Comparison of ENCODE assay signal across 12 cellular contexts in the genomic region with DNA sequence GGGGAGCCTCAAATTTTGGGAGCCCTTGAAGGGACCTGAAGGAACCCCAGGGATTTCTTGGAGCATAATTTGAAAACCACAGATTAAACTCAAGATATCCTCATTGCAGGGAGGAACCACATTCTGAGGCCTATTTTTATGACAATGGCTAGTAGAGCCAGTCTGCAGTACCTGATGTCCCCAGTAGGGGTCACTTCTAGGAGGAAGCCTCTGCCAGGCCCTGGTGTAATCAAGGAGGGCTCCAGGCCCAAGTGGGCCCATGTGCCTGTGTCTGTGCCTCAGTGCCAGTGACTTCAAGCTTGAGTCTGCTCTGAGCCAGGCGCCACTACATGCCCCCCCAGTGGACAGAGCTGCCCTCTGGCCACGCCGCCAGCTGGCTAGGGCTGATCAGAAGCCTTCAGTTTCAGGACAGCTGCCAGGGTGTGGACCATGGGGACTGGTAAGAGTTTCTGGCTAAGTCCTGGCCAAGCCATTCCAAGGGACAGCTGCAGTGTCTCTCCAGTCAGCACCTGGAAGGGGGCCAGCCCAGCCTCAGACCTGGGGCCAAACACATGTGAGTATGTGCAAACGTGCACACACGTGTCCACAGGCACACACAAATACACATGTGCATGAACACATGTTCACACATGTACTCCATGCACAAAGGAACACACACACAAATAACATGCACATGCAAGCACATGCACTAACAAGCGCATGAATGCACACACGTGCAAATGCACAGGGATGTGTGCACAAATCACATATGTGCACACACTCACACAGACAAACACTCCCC. TPM values are rescaled to one million over a fixed set of nuclear protein-coding genes. Genes with fewer than 3 reads are reported as not detected.
DNase-seq lines count a peak whose midpoint lies in the region; ATAC-seq, FAIRE-seq and TF ChIP-seq lines count a peak whose summit lies in the region.
"Had no signal": no experiment of that assay in that cellular context is flagged by ENCODE, and none has a peak within 500 bp of the region (broad histone marks: within the 10 kb centered on the region; RNA-seq: fewer than 3 reads in every experiment).

No MANE protein-coding gene starts in this region.

- RAD21 ChIA-PET in HCT116 (lab: Charles Lee; ENCODE audit: low non-redundant PET in 1 of 2, low total read pairs in 2 of 2, uncharacterized antibody in 2 of 2, unreplicated experiment in 2 of 2), result interaction anchor here in 1 of 2 experiments (0.8 kb wide), 1 partner anchor 79 kb away, joined by 3 read pairs; no protein-coding TSS in a partner anchor

- no peaks in the 10 kb centered on the region for H3K36me3 ChIP-seq in A673 (ENCODE audit: insufficient read depth, low read length, poor library complexity, severe bottlenecking)
- H3K36me3 ChIP-seq in HCT116 (ENCODE audit: control insufficient read depth in 1 of 2, insufficient read depth in 2 of 2, low read length in 2 of 2), result no peaks in the 10 kb centered on the region
- no peaks in the 10 kb centered on the region for H3K36me3 ChIP-seq in left lung

- peaks cover 14% of the 10 kb centered on the region for H3K27me3 Mint-ChIP-seq in activated T-cell treated with anti-CD3 and anti-CD28 coated beads, Interleukin-2, amount 50 U/mL, for 72 hours (ENCODE audit: low read depth)
- H3K27me3 Mint-ChIP-seq: activated naive CD4-positive, alpha-beta T cell treated with anti-CD3 and anti-CD28 coated beads, Interleukin-2, amount 50 U/mL, for 24 hours had no signal

- H3K27ac Mint-ChIP-seq in activated T-cell treated with anti-CD3 and anti-CD28 coated beads, Interleukin-2, amount 50 U/mL, for 72 hours, result no peak overlapping the region
- H3K27ac Mint-ChIP-seq: activated naive CD4-positive, alpha-beta T cell treated with anti-CD3 and anti-CD28 coated beads, Interleukin-2, amount 50 U/mL, for 24 hours had no signal

- H3K9me2 ChIP-seq in HCT116 (ENCODE audit: insufficient read depth), result no peaks in the 10 kb centered on the region

- intact Hi-C loops in A673 (cut with micrococcal nuclease; ENCODE audit: unreplicated experiment), result no loop called here
- intact Hi-C loops in HCT116 (cut with micrococcal nuclease), result loop anchor here (5.0 kb wide), 1 partner anchor 56 kb away; a partner anchor contains a TSS
- intact Hi-C loops in left lung (cut with DNase I), result no loop called here

- CTCF ChIA-PET in A673 (lab: Charles Lee), result no interaction called here
- CTCF ChIA-PET in HCT116 (lab: Charles Lee), result interaction anchor here (1.1 kb wide), 1 partner anchor 11 kb away, joined by 3 read pairs; no protein-coding TSS in a partner anchor

- no peak for DNase-seq in A673 (ENCODE audit: low spot score)
- DNase-seq in HCT116 (ENCODE audit: low read depth, low spot score), result no peak
- DNase-seq in astrocyte of the cerebellum (ENCODE audit: low read depth), result no peak
- peak in 1 of 2 donors; percentile 72 for DNase-seq in left lung
- no peak for DNase-seq in NCI-H1417 treated with DMSO at 0.1 percent for 48 hours (lab: John Stamatoyannopoulos, UW)
- DNase-seq in GM19239 (ENCODE audit: insufficient read length, low spot score), result no peak
- DNase-seq in activated T-cell treated with anti-CD3 and anti-CD28 coated beads, Interleukin-2, amount 50 U/mL, for 72 hours, result no peak
- DNase-seq: DMS153, hypothalamus, T-helper 2 cell had no signal

- H3K4me3 ChIP-seq in A673 (ENCODE audit: low read depth, low read length, poor library complexity, severe bottlenecking) (no peak overlapping the region), HCT116 (replicated peaks in 1 of 2; ENCODE audit: low read depth in 1 of 2, low read length in 2 of 2) (no peak overlapping the region), astrocyte of the cerebellum (ENCODE audit: low read depth, low read length) (no peak overlapping the region), left lung (no peak overlapping the region)

- no peak for TF ChIP-seq POLR2A in HCT116 (IDR thresholded peaks at IDR 0.05; ENCODE audit: borderline replicate concordance, extremely low read depth, insufficient read depth, insufficient read length)

- H3K9ac ChIP-seq in HCT116 (ENCODE audit: low read length), result no peak overlapping the region

- no peaks in the 10 kb centered on the region for H3K9me3 ChIP-seq in A673 (ENCODE audit: low read depth, low read length, poor library complexity, severe bottlenecking)
- H3K9me3 ChIP-seq in HCT116 (ENCODE audit: control insufficient read depth in 1 of 2, insufficient read depth in 1 of 2, low read depth in 1 of 2, low read length in 2 of 2), result peaks cover 11 to 13% of the 10 kb centered on the region in 2 experiments; a peak in 2 of 4 replicates
- peaks cover 0 to 12% of the 10 kb centered on the region in 2 donors for H3K9me3 ChIP-seq in left lung

- no peaks in the 10 kb centered on the region for H3K9me3 Mint-ChIP-seq in activated T-cell treated with anti-CD3 and anti-CD28 coated beads, Interleukin-2, amount 50 U/mL, for 72 hours
- H3K9me3 Mint-ChIP-seq: activated naive CD4-positive, alpha-beta T cell treated with anti-CD3 and anti-CD28 coated beads, Interleukin-2, amount 50 U/mL, for 24 hours had no signal

- H3K4me1 Mint-ChIP-seq in activated T-cell treated with anti-CD3 and anti-CD28 coated beads, Interleukin-2, amount 50 U/mL, for 72 hours (ENCODE audit: low read depth), result no peaks in the 10 kb centered on the region
- H3K4me1 Mint-ChIP-seq: activated naive CD4-positive, alpha-beta T cell treated with anti-CD3 and anti-CD28 coated beads, Interleukin-2, amount 50 U/mL, for 24 hours had no signal

- H3K36me3 Mint-ChIP-seq in activated T-cell treated with anti-CD3 and anti-CD28 coated beads, Interleukin-2, amount 50 U/mL, for 72 hours (ENCODE audit: insufficient read depth in 2 of 2), result no peaks in the 10 kb centered on the region
- H3K36me3 Mint-ChIP-seq: activated naive CD4-positive, alpha-beta T cell treated with anti-CD3 and anti-CD28 coated beads, Interleukin-2, amount 50 U/mL, for 24 hours had no signal

- H4K20me1 ChIP-seq in HCT116 (ENCODE audit: insufficient read depth), result no peaks in the 10 kb centered on the region

- H2AFZ ChIP-seq in HCT116 (ENCODE audit: low read depth, low read length, poor library complexity, severe bottlenecking), result no peak overlapping the region

- no peaks in the 10 kb centered on the region for H3K27me3 ChIP-seq in A673 (replicated peaks; ENCODE audit: insufficient read depth, low read depth, low read length, poor library complexity)
- no peaks in the 10 kb centered on the region for H3K27me3 ChIP-seq in HCT116 (ENCODE audit: insufficient read depth, low read length)
- peaks cover 0 to 23% of the 10 kb centered on the region in 2 donors for H3K27me3 ChIP-seq in left lung

- H3K27ac ChIP-seq in A673 (ENCODE audit: low read depth, low read length, poor library complexity, severe bottlenecking) (no peak overlapping the region), HCT116 (ENCODE audit: low read depth, low read length) (no peak overlapping the region), left lung (no peak overlapping the region)

- in situ Hi-C loops in astrocyte of the cerebellum (cut with HindIII; ENCODE audit: low sequenced_read_pairs), result loop anchor here (5.0 kb wide), 1 partner anchor 46 kb away; no protein-coding TSS in a partner anchor

- TF ChIP-seq CTCF in A673 (conservative IDR thresholded peaks at IDR 0.05; ENCODE audit: low read depth, low read length) (peak; percentile 59), HCT116 (IDR thresholded peaks at IDR 0.05 in 2 of 3, conservative IDR thresholded peaks at IDR 0.05 in 1 of 3; ENCODE audit: borderline replicate concordance in 1 of 3, insufficient read depth in 1 of 3, low read depth in 2 of 3, low read length in 2 of 3) (peak; percentile 10 to 79 (median 75); a peak in 5 of 6 replicates), astrocyte of the cerebellum (IDR thresholded peaks at IDR 0.05; ENCODE audit: low read depth, low read length, missing control alignments) (peak; percentile 49), left lung (IDR thresholded peaks at IDR 0.05) (peak; percentile 43 to 78)

- TF ChIP-seq RAD21 in HCT116 (IDR thresholded peaks at IDR 0.05; ENCODE audit: low read depth), result 0 out of 2 replicates have a peak, but pooled peaks have one; percentile 8

- no TSS peak for BruUV-seq in A673 (replicated peaks; lab: Mats Ljungman, UMichigan)
- BruUV-seq in HCT116 (replicated peaks; lab: Mats Ljungman, UMichigan), result no TSS peak

- H3K4me3 Mint-ChIP-seq in activated T-cell treated with anti-CD3 and anti-CD28 coated beads, Interleukin-2, amount 50 U/mL, for 72 hours, result no peak overlapping the region
- H3K4me3 Mint-ChIP-seq: activated naive CD4-positive, alpha-beta T cell treated with anti-CD3 and anti-CD28 coated beads, Interleukin-2, amount 50 U/mL, for 24 hours had no signal

- H3K79me2 ChIP-seq in HCT116 (ENCODE audit: insufficient read depth, low read length), result no peaks in the 10 kb centered on the region

- POLR2A ChIA-PET in A673 (lab: Charles Lee; ENCODE audit: low non-redundant PET) (no interaction called here), HCT116 (lab: Charles Lee) (no interaction called here)

- no peak overlapping the region for H3K4me2 ChIP-seq in HCT116 (ENCODE audit: low read length)

- ATAC-seq in HCT116 (no peak), left lung (no peak), GM19467 (IDR thresholded peaks at IDR 0.05; ENCODE audit: unreplicated experiment) (no peak)
- ATAC-seq in activated T-cell treated with anti-CD3 and anti-CD28 coated beads, Interleukin-2, amount 50 U/mL, for 72 hours (replicated peaks in 1 of 2), result no peak

- no peak for FAIRE-seq in GM19239 (lab: Jason Lieb, UNC)

- no peaks in the 10 kb centered on the region for H3K4me1 ChIP-seq in A673 (ENCODE audit: insufficient read depth, low read length, poor library complexity, severe bottlenecking)
- H3K4me1 ChIP-seq in HCT116 (ENCODE audit: control insufficient read depth in 1 of 2, insufficient read depth in 2 of 2, low read length in 2 of 2), result peaks cover 10 to 22% of the 10 kb centered on the region in 2 experiments; a peak in 3 of 4 replicates
- peaks cover 0 to 25% of the 10 kb centered on the region in 2 donors for H3K4me1 ChIP-seq in left lung

TF ChIP-seq in HCT116, 20 proteins besides CTCF, POLR2A, EP300 and RAD21:
- TF ChIP-seq CBX3 (IDR thresholded peaks at IDR 0.05; ENCODE audit: low read depth), result no peak

RNA-seq across cellular contexts. Expression of a gene that starts 20.5 kb away (rescaled TPM):
- total RNA-seq in A673 (2021), result 0.17 and 0.28 TPM in 2 replicates
- total RNA-seq in HCT116 (2021; ENCODE audit: unreplicated experiment), result 0.25 TPM
- 0.22 TPM in 1 of 2 replicates, not detected in the other for polyA plus RNA-seq in HCT116 (2012)
- under 1 TPM in 1 of 2 donors, not detected in 1; 0.50 TPM for total RNA-seq in left lung
- not detected for total RNA-seq in activated T-cell treated with anti-CD3 and anti-CD28 coated beads, Interleukin-2, amount 50 U/mL, for 72 hours

RNA-seq across cellular contexts. Expression of a gene that starts 52.0 kb away (rescaled TPM):
- total RNA-seq in A673 (2021) (39.4 and 42.0 TPM in 2 replicates), HCT116 (2021; ENCODE audit: unreplicated experiment) (29.0 TPM), left lung (10 to 100 TPM; 18.1 to 33.5 TPM)
- 17.9 and 19.3 TPM in 2 replicates for polyA plus RNA-seq in HCT116 (2012)
- under 1 TPM in 1 of 2 donors, not detected in 1; 0.10 TPM for total RNA-seq in activated T-cell treated with anti-CD3 and anti-CD28 coated beads, Interleukin-2, amount 50 U/mL, for 72 hours

RNA-seq across cellular contexts. Expression of a gene that starts 56.2 kb away (rescaled TPM):
- 1.4 TPM in 2 replicates for total RNA-seq in A673 (2021)
- 7.0 TPM for total RNA-seq in HCT116 (2021; ENCODE audit: unreplicated experiment)
- 3.6 and 4.1 TPM in 2 replicates for polyA plus RNA-seq in HCT116 (2012)
- total RNA-seq in left lung, result 10 to 100 TPM; 43.4 to 93.8 TPM
- total RNA-seq in activated T-cell treated with anti-CD3 and anti-CD28 coated beads, Interleukin-2, amount 50 U/mL, for 72 hours, result 1 to 10 TPM in 1 of 2 donors, under 1 TPM in 1; 0.82 to 1.0 TPM

Comparison
In these comparisons a context has a peak if more than half of its experiments do, and no peak if none do; other contexts are left out.
1. RNA of a gene that starts 52.0 kb away (total RNA-seq): 39.4 to 42.0 TPM in A673, 18.1 to 33.5 TPM in left lung and 29.0 TPM in HCT116 (single experiment); 0.10 TPM in activated T-cell treated with anti-CD3 and anti-CD28 coated beads, Interleukin-2, amount 50 U/mL, for 72 hours; every median in the first group is over 10 times any median in the second.
2. Peak in every context shown above with its lines, with median percentiles within 50 percentile points of each other: CTCF ChIP-seq.